Comparison of ENCODE assay signal across 8 cellular contexts in genomic region chr7:148699024-148699771, GRCh38. TPM values are rescaled to one million over a fixed set of nuclear protein-coding genes. Genes with fewer than 3 reads are reported as not detected.
DNase-seq lines count a peak whose midpoint lies in the region; ATAC-seq, FAIRE-seq and TF ChIP-seq lines count a peak whose summit lies in the region.

No MANE protein-coding gene starts in this region.

- H3K4me2 ChIP-seq in OCI-LY7 (ENCODE audit: low read length) (peak overlapping the region; percentile 95), osteoblast (ENCODE audit: insufficient read depth, low read length) (peak overlapping the region; percentile 84)

- peak; percentile 69 for DNase-seq in AG08396 (ENCODE audit: low spot score)
- peak; percentile 79 for DNase-seq in OCI-LY7 (ENCODE audit: low spot score)
- DNase-seq in activated effector memory CD4-positive, alpha-beta T cell treated with Interleukin-2 at 50 U/mL for 16 hours = peak; percentile 47
- peak; percentile 36 to 52 for DNase-seq in frontal cortex (ENCODE audit: low spot score in 2 of 2)
- peak; percentile 92 for DNase-seq in osteoblast (ENCODE audit: insufficient read length, low spot score, missing footprints)
- DNase-seq in upper lobe of right lung = peak; percentile 86

- H3K4me1 ChIP-seq in OCI-LY7 (ENCODE audit: insufficient read depth, low read length, poor library complexity, severe bottlenecking) (peaks cover 39% of the 10 kb centered on the region), osteoblast (ENCODE audit: insufficient read depth, low read length) (peaks cover 28% of the 10 kb centered on the region), upper lobe of right lung (peaks cover 36% of the 10 kb centered on the region)

- no TSS peak for BruUV-seq in OCI-LY7 (replicated peaks; lab: Mats Ljungman, UMichigan)

- H3K9me3 ChIP-seq in OCI-LY7 (ENCODE audit: low read length) (no peaks in the 10 kb centered on the region), osteoblast (ENCODE audit: low read depth, low read length) (no peaks in the 10 kb centered on the region), upper lobe of right lung (no peaks in the 10 kb centered on the region)

- POLR2A ChIA-PET in OCI-LY7 (lab: Charles Lee) = interaction anchor here (0.5 to 2.3 kb wide), 8 partner anchors 13 to 242 kb away, joined by 3 to 14 read pairs (median 4); no protein-coding TSS in a partner anchor

- TF ChIP-seq CTCF in OCI-LY7 (conservative IDR thresholded peaks at IDR 0.05; ENCODE audit: low read length) (no peak), osteoblast (IDR thresholded peaks at IDR 0.05; ENCODE audit: extremely low read depth, low read depth, low read length) (no peak), upper lobe of right lung (IDR thresholded peaks at IDR 0.05) (no peak)

- H3K27me3 ChIP-seq in osteoblast (ENCODE audit: insufficient read depth, low read length) = no peaks in the 10 kb centered on the region
- no peaks in the 10 kb centered on the region for H3K27me3 ChIP-seq in upper lobe of right lung

- intact Hi-C loops in OCI-LY7 (cut with micrococcal nuclease; ENCODE audit: unreplicated experiment) (loop anchor here (2.0 kb wide), 3 partner anchors 186 to 264 kb away; partner anchors contain the start of gene EZH2), upper lobe of right lung (cut with DNase I) (no loop called here)

- H4K20me1 ChIP-seq in OCI-LY7 (ENCODE audit: insufficient read depth, low read length) = peaks cover 30% of the 10 kb centered on the region
- H4K20me1 ChIP-seq in osteoblast (ENCODE audit: insufficient read depth, low read length) = peaks cover 43% of the 10 kb centered on the region

- H2AFZ ChIP-seq in OCI-LY7 (ENCODE audit: low read length) = peak overlapping the region; percentile 86; the same call in 1 of the 2 replicates
- peak overlapping the region; percentile 63 for H2AFZ ChIP-seq in osteoblast (ENCODE audit: low read length)

- peak; percentile 17 for ATAC-seq in GM18520 (IDR thresholded peaks at IDR 0.05; ENCODE audit: unreplicated experiment)
- ATAC-seq in HG02973 (IDR thresholded peaks at IDR 0.05; ENCODE audit: unreplicated experiment) = peak; percentile 34
- peak; percentile 62 for ATAC-seq in upper lobe of right lung

- H3K36me3 ChIP-seq in OCI-LY7 (ENCODE audit: insufficient read depth, low read length) (no peaks in the 10 kb centered on the region), osteoblast (ENCODE audit: insufficient read depth, low read length) (no peaks in the 10 kb centered on the region), upper lobe of right lung (no peaks in the 10 kb centered on the region)

- FAIRE-seq in frontal cortex (lab: Jason Lieb, UNC) = no peak

- H3K9me2 ChIP-seq in OCI-LY7 (ENCODE audit: insufficient read depth, low read length) = no peaks in the 10 kb centered on the region

- H3K79me2 ChIP-seq in OCI-LY7 (ENCODE audit: insufficient read depth, low read depth, low read length) = peaks cover 48% of the 10 kb centered on the region
- peaks cover 45% of the 10 kb centered on the region for H3K79me2 ChIP-seq in osteoblast (ENCODE audit: insufficient read depth, low read length)

- H3K27ac ChIP-seq in OCI-LY7 (ENCODE audit: low read depth, low read length, poor library complexity, severe bottlenecking) (peak overlapping the region; percentile 69), osteoblast (ENCODE audit: low read depth, low read length) (peak overlapping the region; percentile 70), upper lobe of right lung (peak overlapping the region; percentile 99)

- H3K4me3 ChIP-seq in OCI-LY7 (ENCODE audit: low read depth, low read length, poor library complexity, severe bottlenecking) (peak overlapping the region; percentile 83), osteoblast (ENCODE audit: insufficient read depth, low read length) (peak overlapping the region; percentile 74), upper lobe of right lung (peak overlapping the region; percentile 90)

- CTCF ChIA-PET in OCI-LY7 (lab: Charles Lee; ENCODE audit: unreplicated experiment) = no interaction called here

RNA-seq across cellular contexts. Expression of gene CUL1, which starts 0.5 kb away (rescaled TPM):
- 36.7 and 40.5 TPM in 2 replicates for total RNA-seq in OCI-LY7 (2014; rRNA removed; shearing (Covaris generic))
- total RNA-seq in OCI-LY7 (2022) (53.1 and 56.6 TPM in 2 replicates), frontal cortex (62.8 TPM), osteoblast (39.8 and 43.0 TPM in 2 replicates), upper lobe of right lung (44.4 TPM)

Comparison
In these comparisons a context has a peak if more than half of its experiments do, and no peak if none do; other contexts are left out.
1. Peak in every context shown above with its lines: DNase-seq, ATAC-seq, H3K4me3 ChIP-seq and H3K27ac ChIP-seq.